ENCODE assay signal across 18 cellular contexts in genomic region chr6:133206942-133207341, GRCh38. TPM values are rescaled to one million over a fixed set of nuclear protein-coding genes. Genes with fewer than 3 reads are reported as not detected.
DNase-seq lines count a peak whose midpoint lies in the region; ATAC-seq and TF ChIP-seq lines count a peak whose summit lies in the region.
"Had no signal": no experiment of that assay in that cellular context is flagged by ENCODE, and none has a peak within 500 bp of the region (broad histone marks: within the 10 kb centered on the region; RNA-seq: fewer than 3 reads in every experiment).

No MANE protein-coding gene starts in this region.

- H3K4me3 Mint-ChIP-seq in chondrocyte (ENCODE audit: unreplicated experiment) (no peak overlapping the region), neural progenitor cell (no peak overlapping the region)
- H3K4me3 Mint-ChIP-seq: CD4-positive, alpha-beta memory T cell had no signal

- H3K27ac ChIP-seq in neural progenitor cell (no peak overlapping the region), psoas muscle (peak overlapping the region; percentile 23), upper lobe of right lung (no peak overlapping the region), lower lobe of right lung (no peak overlapping the region)
- H3K27ac ChIP-seq: GM23248 had no signal

- H3K36me3 ChIP-seq in neural progenitor cell (no peaks in the 10 kb centered on the region), psoas muscle (ENCODE audit: insufficient read depth in 1 of 2, low read depth in 1 of 2) (no peaks in the 10 kb centered on the region), upper lobe of right lung (no peaks in the 10 kb centered on the region), lower lobe of right lung (no peaks in the 10 kb centered on the region)
- H3K36me3 ChIP-seq: HAP-1 had no signal

- H3K79me2 ChIP-seq in neural progenitor cell (ENCODE audit: low read depth) = no peaks in the 10 kb centered on the region

- H3K27me3 ChIP-seq in neural progenitor cell (no peaks in the 10 kb centered on the region), psoas muscle (ENCODE audit: insufficient read depth in 3 of 3, low read length in 2 of 3) (no peaks in the 10 kb centered on the region), upper lobe of right lung (no peaks in the 10 kb centered on the region), lower lobe of right lung (ENCODE audit: low read depth) (no peaks in the 10 kb centered on the region)

- intact Hi-C loops in psoas muscle (cut with DNase I) (no loop called here), upper lobe of right lung (cut with DNase I) (no loop called here), lower lobe of right lung (cut with DNase I) (no loop called here)

- H3K4me2 ChIP-seq in neural progenitor cell = no peak overlapping the region

- 49 to 73% (median 69%) methylated on average over 5 of the region's 5 CpGs for WGBS in psoas muscle, 3 donors

- DNase-seq in HuH-7 (ENCODE audit: low spot score) (peak; percentile 23), chondrocyte (ENCODE audit: low spot score) (peak; percentile 49), neural progenitor cell (ENCODE audit: low spot score) (no peak), psoas muscle (no peak), GM13976 (ENCODE audit: low spot score) (no peak), upper lobe of right lung (no peak), lower lobe of right lung (no peak)
- DNase-seq: C1 segment of cervical spinal cord; Calu3; CD4-positive, alpha-beta memory T cell; COR-L47; DMS53; DMS79 treated with DMSO at 0.1 percent for 48 hours; GM23248 had no signal

- TF ChIP-seq CTCF in chondrocyte (IDR thresholded peaks at IDR 0.05) (no peak), neural progenitor cell (IDR thresholded peaks at IDR 0.05) (no peak), psoas muscle (IDR thresholded peaks at IDR 0.05) (no peak), GM13976 (IDR thresholded peaks at IDR 0.05; ENCODE audit: borderline replicate concordance, control extremely low read depth, extremely low read depth, insufficient read depth, missing control alignments) (no peak), upper lobe of right lung (IDR thresholded peaks at IDR 0.05) (no peak), lower lobe of right lung (IDR thresholded peaks at IDR 0.05) (no peak)

- H3K9ac ChIP-seq in neural progenitor cell = no peak overlapping the region
- H3K9ac ChIP-seq: GM23248 had no signal

- in situ Hi-C loops in GM13976 (cut with MboI; ENCODE audit: low sequenced_read_pairs, unreplicated experiment) = no loop called here

- no peaks in the 10 kb centered on the region for H3F3A ChIP-seq in neural progenitor cell (ENCODE audit: low read depth)

- peaks cover 14% of the 10 kb centered on the region for H3K4me1 Mint-ChIP-seq in chondrocyte (ENCODE audit: low read depth)
- peaks cover 4% of the 10 kb centered on the region for H3K4me1 Mint-ChIP-seq in neural progenitor cell
- H3K4me1 Mint-ChIP-seq: CD4-positive, alpha-beta memory T cell had no signal

- H3K9me3 Mint-ChIP-seq in chondrocyte (ENCODE audit: low read depth) (peaks cover 4% of the 10 kb centered on the region), neural progenitor cell (no peaks in the 10 kb centered on the region)

- no peaks in the 10 kb centered on the region for H3K27me3 Mint-ChIP-seq in chondrocyte (ENCODE audit: low read depth)
- peaks cover 3% of the 10 kb centered on the region for H3K27me3 Mint-ChIP-seq in neural progenitor cell (ENCODE audit: insufficient read depth, low read depth)

- H3K36me3 Mint-ChIP-seq in chondrocyte (ENCODE audit: low read depth) (no peaks in the 10 kb centered on the region), neural progenitor cell (no peaks in the 10 kb centered on the region)
- H3K36me3 Mint-ChIP-seq: CD4-positive, alpha-beta memory T cell had no signal

- ATAC-seq in psoas muscle (peak; percentile 32 to 46 (median 43)), GM18502 (IDR thresholded peaks at IDR 0.05; ENCODE audit: poor library complexity, unreplicated experiment) (no peak), upper lobe of right lung (no peak), lower lobe of right lung (no peak)

- H3K4me1 ChIP-seq in neural progenitor cell = no peaks in the 10 kb centered on the region
- H3K4me1 ChIP-seq in psoas muscle = peaks cover 19% of the 10 kb centered on the region
- no peaks in the 10 kb centered on the region for H3K4me1 ChIP-seq in upper lobe of right lung
- no peaks in the 10 kb centered on the region for H3K4me1 ChIP-seq in lower lobe of right lung
- H3K4me1 ChIP-seq: HAP-1 had no signal

- H4K20me1 ChIP-seq in neural progenitor cell (ENCODE audit: low read depth) = no peaks in the 10 kb centered on the region

- H3K9me3 ChIP-seq in neural progenitor cell (ENCODE audit: low read depth) (no peaks in the 10 kb centered on the region), psoas muscle (peaks cover 3% of the 10 kb centered on the region), upper lobe of right lung (no peaks in the 10 kb centered on the region), lower lobe of right lung (no peaks in the 10 kb centered on the region)
- H3K9me3 ChIP-seq: HAP-1 had no signal

- peak overlapping the region; percentile 38 for H2AFZ ChIP-seq in neural progenitor cell (replicated peaks)
- H2AFZ ChIP-seq: GM23248 had no signal

- H3K27ac Mint-ChIP-seq in chondrocyte (ENCODE audit: unreplicated experiment) = no peak overlapping the region
- H3K27ac Mint-ChIP-seq in neural progenitor cell = no peak overlapping the region
- H3K27ac Mint-ChIP-seq: CD4-positive, alpha-beta memory T cell had no signal

- H3K4me3 ChIP-seq in neural progenitor cell = no peak overlapping the region
- H3K4me3 ChIP-seq in psoas muscle = peak overlapping the region; percentile 6
- no peak overlapping the region for H3K4me3 ChIP-seq in upper lobe of right lung
- H3K4me3 ChIP-seq in lower lobe of right lung = no peak overlapping the region
- H3K4me3 ChIP-seq: GM23248, HAP-1 had no signal

RNA-seq across cellular contexts. Expression of gene EYA4, which starts 34.2 kb away (rescaled TPM):
- total RNA-seq in chondrocyte (1.7 to 8.6 TPM (median 7.9 TPM) in 3 replicates), neural progenitor cell (ENCODE audit: low replicate concordance) (2.3 and 2.4 TPM in 2 replicates), psoas muscle (10 to 100 TPM; 32.8 to 48.3 (median 37.4) TPM), upper lobe of right lung (6.0 TPM), lower lobe of right lung (2.6 TPM)
- 10 to 100 TPM in 2 of 3 donors, 1 to 10 TPM in 1; 5.6 to 22.2 (median 12.8) TPM for polyA plus RNA-seq in psoas muscle
- total RNA-seq: A172; CD4-positive, alpha-beta memory T cell; G401; GM23248 had no signal
- polyA plus RNA-seq: CD4-positive, alpha-beta memory T cell; GM23248 had no signal

Comparison
In these comparisons a context has a peak if more than half of its experiments do, and no peak if none do; other contexts are left out.
1. DNase-seq: peak in HuH-7 (single experiment) and chondrocyte (single experiment); none in neural progenitor cell (single experiment), psoas muscle (0 of 2), GM13976 (single experiment), upper lobe of right lung (single experiment) and lower lobe of right lung (single experiment).
2. ATAC-seq: peak in psoas muscle (4 of 4); none in GM18502 (single experiment), upper lobe of right lung (single experiment) and lower lobe of right lung (0 of 2).